In genomic region chr6:153063936-153064335, GRCh38 we compare ENCODE assay signal across 39 cellular contexts.
"Had no signal": no experiment of that assay in that cellular context is flagged by ENCODE, and none has a peak within 500 bp of the region (broad histone marks: within the 10 kb centered on the region; RNA-seq: fewer than 3 reads in every experiment).

No MANE protein-coding gene starts in this region.

- H3K4me3 Mint-ChIP-seq: activated B cell treated with CpG ODN at 0.5 μM for 24 hours; activated CD4-positive, alpha-beta memory T cell treated with anti-CD3 and anti-CD28 coated beads for 36 hours; activated CD4-positive, alpha-beta T cell treated with anti-CD3 and anti-CD28 coated beads, Interleukin-2, amount 10 ng/mL, durations not matched to agents 24 days and 14 days; activated CD8-positive, alpha-beta T cell treated with anti-CD3 and anti-CD28 coated beads for 36 hours; activated naive CD4-positive, alpha-beta T cell treated with anti-CD3 and anti-CD28 coated beads for 36 hours; activated naive CD8-positive, alpha-beta T cell treated with anti-CD3 and anti-CD28 coated beads for 36 hours; activated T-cell treated with anti-CD3 and anti-CD28 coated beads, Interleukin-2, amount 50 U/mL, for 4 hours; activated T-cell treated with anti-CD3 and anti-CD28 coated beads, Interleukin-2, amount 50 U/mL, for 72 hours; activated T-helper 1 cell treated with anti-CD3 and anti-CD28 coated beads, Interleukin-12 subunit alpha, Interleukin-12 subunit beta, Interleukin-2, Interleukin-4 antibody, amounts not matched to agents 30 ng/mL and 10 ng/mL and 1 ng/mL, durations not matched to agents 14 hours and 24 hours and 36 hours; activated T-helper 17 cell treated with anti-CD3 and anti-CD28 coated beads, Interleukin-2, amount 50 U/mL, for 72 hours; brain; central memory CD8-positive, alpha-beta T cell; T-helper 1 cell treated with Interleukin-12 subunit alpha and Interleukin-12 subunit beta and Interleukin-4 antibody, amounts not matched to agents 30 μg/mL and 1 μg/mL, for 36 hours; T-helper 2 cell treated with Interferon-gamma antibody and Interleukin-4, amounts not matched to agents 5 μg/mL and 100 μg/mL, for 36 hours had no signal

- H3K27ac Mint-ChIP-seq: activated B cell treated with CpG ODN at 0.5 μM for 24 hours; activated CD4-positive, alpha-beta memory T cell treated with anti-CD3 and anti-CD28 coated beads for 36 hours; activated CD4-positive, alpha-beta T cell treated with anti-CD3 and anti-CD28 coated beads, Interleukin-2, amount 10 ng/mL, durations not matched to agents 24 days and 14 days; activated CD8-positive, alpha-beta T cell treated with anti-CD3 and anti-CD28 coated beads for 36 hours; activated naive CD4-positive, alpha-beta T cell treated with anti-CD3 and anti-CD28 coated beads for 36 hours; activated naive CD4-positive, alpha-beta T cell treated with anti-CD3 and anti-CD28 coated beads, Interleukin-2, amount 50 U/mL, for 72 hours; activated naive CD8-positive, alpha-beta T cell treated with anti-CD3 and anti-CD28 coated beads for 36 hours; activated T-helper 1 cell treated with anti-CD3 and anti-CD28 coated beads, Interleukin-12 subunit alpha, Interleukin-12 subunit beta, Interleukin-2, Interleukin-4 antibody, amounts not matched to agents 30 ng/mL and 10 ng/mL and 1 ng/mL, durations not matched to agents 14 hours and 24 hours and 36 hours; activated T-helper 17 cell treated with anti-CD3 and anti-CD28 coated beads, Interleukin-2, amount 50 U/mL, for 72 hours; brain; T-helper 1 cell treated with Interleukin-12 subunit alpha and Interleukin-12 subunit beta and Interleukin-4 antibody, amounts not matched to agents 30 μg/mL and 1 μg/mL, for 36 hours; T-helper 2 cell treated with Interferon-gamma antibody and Interleukin-4, amounts not matched to agents 5 μg/mL and 100 μg/mL, for 36 hours had no signal

- H3K9me3 Mint-ChIP-seq: activated CD4-positive, alpha-beta T cell treated with anti-CD3 and anti-CD28 coated beads, Interleukin-2, amount 10 ng/mL, durations not matched to agents 24 days and 14 days; activated T-helper 1 cell treated with anti-CD3 and anti-CD28 coated beads, Interleukin-12 subunit alpha, Interleukin-12 subunit beta, Interleukin-2, Interleukin-4 antibody, amounts not matched to agents 30 ng/mL and 10 ng/mL and 1 ng/mL, durations not matched to agents 14 hours and 24 hours and 36 hours; T-helper 1 cell treated with Interleukin-12 subunit alpha and Interleukin-12 subunit beta and Interleukin-4 antibody, amounts not matched to agents 30 μg/mL and 1 μg/mL, for 36 hours; T-helper 2 cell treated with Interferon-gamma antibody and Interleukin-4, amounts not matched to agents 5 μg/mL and 100 μg/mL, for 36 hours had no signal

- ATAC-seq: activated CD8-positive, alpha-beta T cell treated with anti-CD3 and anti-CD28 coated beads for 36 hours; activated naive CD4-positive, alpha-beta T cell treated with anti-CD3 and anti-CD28 coated beads, Interleukin-2, amount 50 U/mL, for 72 hours; activated T-cell treated with anti-CD3 and anti-CD28 coated beads, Interleukin-2, amount 50 U/mL, for 4 hours; activated T-cell treated with anti-CD3 and anti-CD28 coated beads, Interleukin-2, amount 50 U/mL, for 72 hours; activated T-helper 17 cell treated with anti-CD3 and anti-CD28 coated beads, Interleukin-2, amount 50 U/mL, for 72 hours had no signal

- H3K27ac ChIP-seq: adrenal gland, cardiac muscle cell, VCaP had no signal

- FAIRE-seq: astrocyte, bronchial epithelial cell, TTC549 had no signal

- H3K4me1 ChIP-seq: adrenal gland had no signal

- H3K36me3 ChIP-seq: adrenal gland, cardiac muscle cell had no signal

- H3K4me3 ChIP-seq: adrenal gland, cardiac muscle cell had no signal

- DNase-seq: activated B cell treated with CpG ODN at 0.5 μM for 24 hours; activated CD4-positive, alpha-beta memory T cell treated with anti-CD3 and anti-CD28 coated beads for 36 hours; activated CD4-positive, alpha-beta T cell treated with anti-CD3 and anti-CD28 coated beads for 4 hours; activated CD4-positive, alpha-beta T cell treated with anti-CD3 and anti-CD28 coated beads, Interleukin-2, amount 10 ng/mL, durations not matched to agents 24 days and 14 days; activated CD4-positive, alpha-beta T cell treated with anti-CD3 and anti-CD28 coated beads, Interleukin-2, amount 50 U/mL, for 1 hour; activated CD4-positive, alpha-beta T cell treated with anti-CD3 and anti-CD28 coated beads, Interleukin-2, amount 50 U/mL, for 4 hours; activated CD4-positive, CD25-positive, alpha-beta regulatory T cell treated with anti-CD3 and anti-CD28 coated beads, Interleukin-2, amount 50 U/mL, for 72 hours; activated CD8-positive, alpha-beta memory T cell treated with anti-CD3 and anti-CD28 coated beads, Interleukin-2, amount 50 U/mL, for 4 hours; activated CD8-positive, alpha-beta T cell treated with anti-CD3 and anti-CD28 coated beads for 36 hours; activated effector memory CD4-positive, alpha-beta T cell treated with anti-CD3 and anti-CD28 coated beads, Interleukin-2, amount 50 U/mL, for 16 hours; activated gamma-delta T cell treated with Interleukin-2 at 50 U/mL for 16 hours; activated naive CD4-positive, alpha-beta T cell; activated naive CD4-positive, alpha-beta T cell treated with anti-CD3 and anti-CD28 coated beads for 36 hours; activated naive CD8-positive, alpha-beta T cell treated with anti-CD3 and anti-CD28 coated beads for 36 hours; activated T-cell treated with anti-CD3 and anti-CD28 coated beads for 4 hours; activated T-cell treated with anti-CD3 and anti-CD28 coated beads, Interleukin-2, amount 50 U/mL, for 1 hour; activated T-cell treated with anti-CD3 and anti-CD28 coated beads, Interleukin-2, amount 50 U/mL, for 4 hours; activated T-cell treated with anti-CD3 and anti-CD28 coated beads, Interleukin-2, amount 50 U/mL, for 72 hours; adrenal gland; amniotic stem cell; aorta; caudate nucleus; cerebellar nuclear complex; SW 1271; T-helper 1 cell; T-helper 2 cell; T-helper 9 cell had no signal

- H3K36me3 Mint-ChIP-seq: activated CD4-positive, alpha-beta memory T cell treated with anti-CD3 and anti-CD28 coated beads for 36 hours had no signal

- H3K27me3 Mint-ChIP-seq: brain had no signal

- H3K27me3 ChIP-seq: adrenal gland, cardiac muscle cell had no signal

- H3K4me1 Mint-ChIP-seq: activated B cell treated with CpG ODN at 0.5 μM for 24 hours; activated CD4-positive, alpha-beta T cell treated with anti-CD3 and anti-CD28 coated beads, Interleukin-2, amount 10 ng/mL, durations not matched to agents 24 days and 14 days; activated naive CD8-positive, alpha-beta T cell treated with anti-CD3 and anti-CD28 coated beads for 36 hours; activated T-helper 17 cell treated with anti-CD3 and anti-CD28 coated beads, Interleukin-2, amount 50 U/mL, for 72 hours; central memory CD8-positive, alpha-beta T cell had no signal
